In genomic region chr16:89721644-89722391, GRCh38 we compare ENCODE assay signal across 8 cellular contexts. TPM values are rescaled to one million over a fixed set of nuclear protein-coding genes. Genes with fewer than 3 reads are reported as not detected.
DNase-seq lines count a peak whose midpoint lies in the region; ATAC-seq and TF ChIP-seq lines count a peak whose summit lies in the region.

No MANE protein-coding gene starts in this region.

- H3K4me1 Mint-ChIP-seq in endodermal cell, result peaks cover 12% of the 10 kb centered on the region
- H3K4me1 Mint-ChIP-seq in stimulated activated naive B cell treated with anti-CD40 and anti-IgM and Interleukin-4, amounts not matched to agents 10 μg/mL and 1 μg/mL and 100 μg/mL, for 72 hours, result peaks cover 31 to 53% of the 10 kb centered on the region in 2 donors

- CTCF ChIA-PET in HCT116 (lab: Charles Lee), result interaction anchor here (1.3 kb wide), 1 partner anchor 16 kb away, joined by 4 read pairs; no protein-coding TSS in a partner anchor

- no peaks in the 10 kb centered on the region for H3K9me3 ChIP-seq in HCT116 (ENCODE audit: control insufficient read depth in 1 of 2, insufficient read depth in 1 of 2, low read depth in 1 of 2, low read length in 2 of 2)
- H3K9me3 ChIP-seq in endodermal cell (ENCODE audit: control insufficient read depth, low read length), result no peaks in the 10 kb centered on the region
- no peaks in the 10 kb centered on the region for H3K9me3 ChIP-seq in mucosa of rectum (ENCODE audit: control insufficient read depth in 2 of 2, low read length in 2 of 2)

- H3K36me3 Mint-ChIP-seq in endodermal cell (ENCODE audit: low read depth), result peaks cover 27% of the 10 kb centered on the region
- H3K36me3 Mint-ChIP-seq in stimulated activated naive B cell treated with anti-CD40 and anti-IgM and Interleukin-4, amounts not matched to agents 10 μg/mL and 1 μg/mL and 100 μg/mL, for 72 hours, result peaks cover 31 to 36% of the 10 kb centered on the region in 2 donors

- no peaks in the 10 kb centered on the region for H3K9me2 ChIP-seq in HCT116 (ENCODE audit: insufficient read depth)

- no peaks in the 10 kb centered on the region for H3K9me3 Mint-ChIP-seq in endodermal cell
- no peaks in the 10 kb centered on the region for H3K9me3 Mint-ChIP-seq in stimulated activated naive B cell treated with anti-CD40 and anti-IgM and Interleukin-4, amounts not matched to agents 10 μg/mL and 1 μg/mL and 100 μg/mL, for 72 hours

- no peak for TF ChIP-seq POLR2A in HCT116 (IDR thresholded peaks at IDR 0.05; ENCODE audit: borderline replicate concordance, extremely low read depth, insufficient read depth, insufficient read length)

- no peak overlapping the region for H2AFZ ChIP-seq in HCT116 (ENCODE audit: low read depth, low read length, poor library complexity, severe bottlenecking)

- H3K4me3 Mint-ChIP-seq in endodermal cell, result peak overlapping the region; percentile 65
- H3K4me3 Mint-ChIP-seq in stimulated activated naive B cell treated with anti-CD40 and anti-IgM and Interleukin-4, amounts not matched to agents 10 μg/mL and 1 μg/mL and 100 μg/mL, for 72 hours, result peak overlapping the region; percentile 85 to 87

- peak overlapping the region; percentile 86 for H3K4me2 ChIP-seq in HCT116 (ENCODE audit: low read length)

- H3K4me3 ChIP-seq in GM12864 (ENCODE audit: low read depth, low read length) (peak overlapping the region; percentile 55), HCT116 (replicated peaks in 1 of 2; ENCODE audit: low read depth in 1 of 2, low read length in 2 of 2) (peak overlapping the region; percentile 70 to 88), endodermal cell (ENCODE audit: low read length) (peak overlapping the region; percentile 87), mucosa of rectum (ENCODE audit: low read length in 2 of 2) (peak overlapping the region; percentile 65 to 82)

- ATAC-seq in HCT116, result peak; percentile 32
- peak; percentile 44 to 54 for ATAC-seq in stimulated activated naive B cell treated with anti-CD40 and anti-IgM and Interleukin-4, amounts not matched to agents 10 μg/mL and 1 μg/mL and 100 μg/mL, for 72 hours (replicated peaks)

- BruUV-seq in HCT116 (replicated peaks; lab: Mats Ljungman, UMichigan), result no TSS peak

- H3K4me1 ChIP-seq in HCT116 (ENCODE audit: control insufficient read depth in 1 of 2, insufficient read depth in 2 of 2, low read length in 2 of 2) (peaks cover 28 to 50% of the 10 kb centered on the region in 2 experiments), endodermal cell (ENCODE audit: control insufficient read depth, insufficient read depth, low read length) (peaks cover 5% of the 10 kb centered on the region), mucosa of rectum (ENCODE audit: control insufficient read depth in 2 of 2, insufficient read depth in 2 of 2, low read length in 2 of 2) (peaks cover 34 to 37% of the 10 kb centered on the region in 2 donors)

- no peaks in the 10 kb centered on the region for H3K27me3 ChIP-seq in HCT116 (ENCODE audit: insufficient read depth, low read length)
- no peaks in the 10 kb centered on the region for H3K27me3 ChIP-seq in endodermal cell (ENCODE audit: control insufficient read depth, insufficient read depth, low read length, poor library complexity, severe bottlenecking)
- H3K27me3 ChIP-seq in mucosa of rectum (ENCODE audit: control insufficient read depth in 2 of 2, insufficient read depth in 2 of 2, low read length in 2 of 2), result no peaks in the 10 kb centered on the region

- H4K20me1 ChIP-seq in HCT116 (ENCODE audit: insufficient read depth), result peaks cover 3% of the 10 kb centered on the region; the same call in 1 of the 2 replicates

- intact Hi-C loops in HCT116 (cut with micrococcal nuclease), result loop anchor here (2.0 kb wide), 1 partner anchor 95 kb away; the partner anchor contains the start of gene FANCA

- TF ChIP-seq CTCF in GM12864 (IDR thresholded peaks at IDR 0.05; ENCODE audit: low read depth, low read length, missing control alignments) (no peak), HCT116 (IDR thresholded peaks at IDR 0.05 in 2 of 3, conservative IDR thresholded peaks at IDR 0.05 in 1 of 3; ENCODE audit: borderline replicate concordance in 1 of 3, insufficient read depth in 1 of 3, low read depth in 2 of 3, low read length in 2 of 3) (no peak), endodermal cell (conservative IDR thresholded peaks at IDR 0.05) (no peak)

- H3K79me2 ChIP-seq in HCT116 (ENCODE audit: insufficient read depth, low read length), result peaks cover 29% of the 10 kb centered on the region; the same call in 1 of the 2 replicates

- H3K27ac ChIP-seq in HCT116 (ENCODE audit: low read depth, low read length), result peak overlapping the region; percentile 97
- H3K27ac ChIP-seq in endodermal cell (ENCODE audit: low read depth, low read length), result no peak overlapping the region
- H3K27ac ChIP-seq in mucosa of rectum (ENCODE audit: low read depth in 2 of 2, low read length in 2 of 2), result peak overlapping the region; percentile 97 to 99

- H3K36me3 ChIP-seq in HCT116 (ENCODE audit: control insufficient read depth in 1 of 2, insufficient read depth in 2 of 2, low read length in 2 of 2), result peaks cover 15 to 23% of the 10 kb centered on the region in 2 experiments; a peak in 3 of 4 replicates
- H3K36me3 ChIP-seq in endodermal cell (ENCODE audit: control insufficient read depth, insufficient read depth, low read length), result peaks cover 28% of the 10 kb centered on the region
- H3K36me3 ChIP-seq in mucosa of rectum (ENCODE audit: control insufficient read depth in 2 of 2, insufficient read depth in 2 of 2, low read length in 2 of 2), result peaks cover 16 to 22% of the 10 kb centered on the region in 2 donors

- peaks cover 42% of the 10 kb centered on the region for H3K27me3 Mint-ChIP-seq in endodermal cell (ENCODE audit: insufficient read depth)
- H3K27me3 Mint-ChIP-seq in stimulated activated naive B cell treated with anti-CD40 and anti-IgM and Interleukin-4, amounts not matched to agents 10 μg/mL and 1 μg/mL and 100 μg/mL, for 72 hours, result no peaks in the 10 kb centered on the region

- POLR2A ChIA-PET in HCT116 (lab: Charles Lee), result no interaction called here

- DNase-seq in GM12864 (ENCODE audit: low read depth), result no peak
- DNase-seq in HCT116 (ENCODE audit: low read depth, low spot score), result no peak
- peak; percentile 73 for DNase-seq in NCI-H226
- DNase-seq in activated CD8-positive, alpha-beta memory T cell treated with anti-CD3 and anti-CD28 coated beads for 4 hours (ENCODE audit: low read depth in 2 of 2), result peak; percentile 77 to 83
- no peak for DNase-seq in endodermal cell
- peak; percentile 67 for DNase-seq in stimulated activated naive B cell treated with anti-CD40 and anti-IgM and Interleukin-4, amounts not matched to agents 10 μg/mL and 1 μg/mL and 100 μg/mL, for 72 hours
- no peak for DNase-seq in NCI-H1105 treated with DMSO at 0.1 percent for 48 hours (lab: John Stamatoyannopoulos, UW)

- H3K9ac ChIP-seq in HCT116 (ENCODE audit: low read length), result peak overlapping the region; percentile 78
- peak overlapping the region; percentile 51 for H3K9ac ChIP-seq in endodermal cell (ENCODE audit: extremely low read depth, low read length, poor library complexity, severe bottlenecking)
- H3K9ac ChIP-seq in mucosa of rectum (ENCODE audit: low read depth in 1 of 2, low read length in 2 of 2), result peak overlapping the region; percentile 89 to 92

- no peak overlapping the region for H3K27ac Mint-ChIP-seq in endodermal cell
- H3K27ac Mint-ChIP-seq in stimulated activated naive B cell treated with anti-CD40 and anti-IgM and Interleukin-4, amounts not matched to agents 10 μg/mL and 1 μg/mL and 100 μg/mL, for 72 hours, result peak overlapping the region; percentile 91

- RAD21 ChIA-PET in HCT116 (lab: Charles Lee; ENCODE audit: low non-redundant PET in 1 of 2, low total read pairs in 2 of 2, uncharacterized antibody in 2 of 2, unreplicated experiment in 2 of 2), result no interaction called here

- WGBS in endodermal cell (ENCODE audit: insufficient coverage in 1 of 2, insufficient read length in 1 of 2), 2 experiments, result 0% methylated on average over 16 to 99 of the region's 99 CpGs

- no peak for TF ChIP-seq RAD21 in HCT116 (IDR thresholded peaks at IDR 0.05; ENCODE audit: low read depth)

TF ChIP-seq in HCT116, 20 proteins besides CTCF, POLR2A, EP300 and RAD21:
- TF ChIP-seq ZFX (IDR thresholded peaks at IDR 0.05) (peak; percentile 76; the same call in 1 of the 2 replicates), SIN3A (IDR thresholded peaks at IDR 0.05; ENCODE audit: low read depth) (no peak), FOSL1 (IDR thresholded peaks at IDR 0.05; ENCODE audit: low read depth) (no peak), MAX (IDR thresholded peaks at IDR 0.05) (no peak), EZH2phosphoT487 (IDR thresholded peaks at IDR 0.05; ENCODE audit: borderline replicate concordance) (no peak)

RNA-seq across cellular contexts. Expression of gene ZNF276, which starts 0.5 kb away (rescaled TPM):
- total RNA-seq in HCT116 (2021; ENCODE audit: unreplicated experiment), result 49.9 TPM
- polyA plus RNA-seq in HCT116 (2012), result 27.6 and 35.9 TPM in 2 replicates
- 10 to 100 TPM; 28.2 to 32.6 TPM for total RNA-seq in endodermal cell
- 22.9 TPM for polyA plus RNA-seq in endodermal cell (2013, experiment 1 of 2)
- 15.8 TPM for polyA plus RNA-seq in endodermal cell (2013, experiment 2 of 2)

RNA-seq across cellular contexts. Expression of gene VPS9D1, which starts 1.1 kb away (rescaled TPM):
- total RNA-seq in HCT116 (2021; ENCODE audit: unreplicated experiment), result 4.2 TPM
- 5.9 and 6.2 TPM in 2 replicates for polyA plus RNA-seq in HCT116 (2012)
- total RNA-seq in endodermal cell, result 10 to 100 TPM in 1 of 2 donors, 1 to 10 TPM in 1; 7.4 to 10.0 TPM
- polyA plus RNA-seq in endodermal cell (2013, experiment 1 of 2), result 12.8 TPM
- polyA plus RNA-seq in endodermal cell (2013, experiment 2 of 2), result 10.7 TPM

RNA-seq across cellular contexts. Expression of gene SPATA2L, which starts 20.3 kb away (rescaled TPM):
- total RNA-seq in HCT116 (2021; ENCODE audit: unreplicated experiment) (50.5 TPM), endodermal cell (10 to 100 TPM; 22.9 to 28.8 TPM)
- 31.9 and 37.5 TPM in 2 replicates for polyA plus RNA-seq in HCT116 (2012)
- polyA plus RNA-seq in endodermal cell (2013, experiment 1 of 2), result 8.1 TPM
- polyA plus RNA-seq in endodermal cell (2013, experiment 2 of 2), result 8.7 TPM

RNA-seq across cellular contexts. Expression of gene CDK10, which starts 35.3 kb away (rescaled TPM):
- 165 TPM for total RNA-seq in HCT116 (2021; ENCODE audit: unreplicated experiment)
- 180 and 191 TPM in 2 replicates for polyA plus RNA-seq in HCT116 (2012)
- 100 to 1,000 TPM; 108 to 123 TPM for total RNA-seq in endodermal cell
- 95.5 TPM for polyA plus RNA-seq in endodermal cell (2013, experiment 1 of 2)
- 113 TPM for polyA plus RNA-seq in endodermal cell (2013, experiment 2 of 2)

Comparison
In these comparisons a context has a peak if more than half of its experiments do, and no peak if none do; other contexts are left out.
1. DNase-seq: peak in NCI-H226 (single experiment), activated CD8-positive, alpha-beta memory T cell treated with anti-CD3 and anti-CD28 coated beads for 4 hours (2 of 2) and stimulated activated naive B cell treated with anti-CD40 and anti-IgM and Interleukin-4, amounts not matched to agents 10 μg/mL and 1 μg/mL and 100 μg/mL, for 72 hours (single experiment); none in GM12864 (single experiment), HCT116 (single experiment), endodermal cell (single experiment) and NCI-H1105 treated with DMSO at 0.1 percent for 48 hours (single experiment).
2. Peak in every context shown above with its lines, with median percentiles within 50 percentile points of each other: H3K4me3 ChIP-seq and H3K9ac ChIP-seq.